ENCODE assay signal across 25 cellular contexts in genomic region chr3:178840586-178840985, GRCh38.
"Had no signal": no experiment of that assay in that cellular context is flagged by ENCODE, and none has a peak within 500 bp of the region (broad histone marks: within the 10 kb centered on the region; RNA-seq: fewer than 3 reads in every experiment).

No MANE protein-coding gene starts in this region.

- H3K4me3 ChIP-seq: stomach, suprapubic skin, testis, thoracic aorta, thyroid gland, tibial artery, tibial nerve, transverse colon, upper lobe of left lung, upper lobe of right lung, uterus, vagina had no signal

- H3K4me1 ChIP-seq: suprapubic skin, testis, tibial nerve, transverse colon, upper lobe of left lung, upper lobe of right lung, vagina had no signal

- H3K27ac ChIP-seq: stomach, suprapubic skin, testis, thoracic aorta, thyroid gland, tibial artery, tibial nerve, transverse colon, upper lobe of left lung, upper lobe of right lung, uterus, vagina had no signal

- H3K27me3 ChIP-seq: stomach, suprapubic skin, testis, thyroid gland, tibial artery, tibial nerve, transverse colon, upper lobe of left lung, upper lobe of right lung, uterus, vagina had no signal

- H3K36me3 ChIP-seq: stomach, suprapubic skin, thoracic aorta, thyroid gland, tibial artery, tibial nerve, transverse colon, upper lobe of left lung, upper lobe of right lung, uterus, vagina had no signal

- ATAC-seq: stimulated activated effector memory CD8-positive, alpha-beta T cell treated with anti-CD3 and anti-CD28 coated beads, Interleukin-12 subunit alpha, Interleukin-12 subunit beta, amount 100 ng/mL, for 72 hours; stimulated activated memory B cell treated with anti-CD40 and anti-IgM and Interleukin-4, amounts not matched to agents 10 μg/mL and 1 μg/mL and 100 μg/mL, for 72 hours; stimulated activated naive B cell treated with anti-CD40 and anti-IgM and Interleukin-4, amounts not matched to agents 10 μg/mL and 1 μg/mL and 100 μg/mL, for 72 hours; stimulated activated naive CD8-positive, alpha-beta T cell treated with anti-CD3 and anti-CD28 coated beads, Interleukin-15, amount 100 ng/mL, for 72 hours; stimulated activated naive CD8-positive, alpha-beta T cell treated with anti-CD3 and anti-CD28 coated beads, Interleukin-15, Interleukin-2, amounts not matched to agents 100 U/mL and 50 U/mL, for 24 hours; upper lobe of right lung had no signal

- DNase-seq: stimulated activated CD4-positive, alpha-beta T cell treated with anti-CD3 and anti-CD28 coated beads, Interleukin-2, amount 100 ng/mL, for 48 hours; stimulated activated CD4-positive, alpha-beta T cell treated with anti-CD3 and anti-CD28 coated beads, Interleukin-4, amount 100 ng/mL, for 1 hour; stimulated activated CD4-positive, alpha-beta T cell treated with anti-CD3 and anti-CD28 coated beads, Interleukin-4, amount 100 ng/mL, for 24 hours; stimulated activated CD4-positive, alpha-beta T cell treated with anti-CD3 and anti-CD28 coated beads, Interleukin-4, amount 100 ng/mL, for 4 hours; stimulated activated CD8-positive, alpha-beta memory T cell treated with anti-CD3 and anti-CD28 coated beads, Interleukin-4, amount 100 ng/mL, for 48 hours; stimulated activated naive B cell treated with anti-CD40 and anti-IgM and Interleukin-4, amounts not matched to agents 10 μg/mL and 1 μg/mL and 100 μg/mL, for 72 hours; stimulated activated naive CD4-positive, alpha-beta T cell; stimulated activated naive CD4-positive, alpha-beta T cell treated with Interleukin-2 at 50 U/mL for 16 hours; stimulated activated naive CD8-positive, alpha-beta T cell treated with anti-CD3 and anti-CD28 coated beads, Interleukin-15, amount 100 ng/mL, for 72 hours; stimulated activated naive CD8-positive, alpha-beta T cell treated with anti-CD3 and anti-CD28 coated beads, Interleukin-15, Interleukin-2, amounts not matched to agents 100 U/mL and 50 U/mL, for 24 hours; stomach; substantia nigra; testis; thyroid gland; tibial artery; transverse colon; upper lobe of left lung; upper lobe of right lung; uterus had no signal

- H3K9me3 ChIP-seq: suprapubic skin, testis, thoracic aorta, thyroid gland, tibial artery, transverse colon, upper lobe of left lung, upper lobe of right lung, uterus, vagina had no signal
